In genomic region chr12:31021181-31021580, GRCh38 we compare ENCODE assay signal across 15 cellular contexts. TPM values are rescaled to one million over a fixed set of nuclear protein-coding genes. Genes with fewer than 3 reads are reported as not detected.
A peak's percentile ranks its signal among the peaks of the same experiment; 100 is the strongest.
DNase-seq lines count a peak whose midpoint lies in the region; ATAC-seq and TF ChIP-seq lines count a peak whose summit lies in the region.
"Had no signal": no experiment of that assay in that cellular context is flagged by ENCODE, and none has a peak within 500 bp of the region (broad histone marks: within the 10 kb centered on the region; RNA-seq: fewer than 3 reads in every experiment).

No MANE protein-coding gene starts in this region.

- no peaks in the 10 kb centered on the region for H3K4me1 Mint-ChIP-seq in osteocyte (ENCODE audit: unreplicated experiment)
- H3K4me1 Mint-ChIP-seq: CD4-positive, alpha-beta memory T cell had no signal

- no peak overlapping the region for H3K4me3 ChIP-seq in PC-3 (ENCODE audit: low read length)
- no peak overlapping the region for H3K4me3 ChIP-seq in hepatocyte
- H3K4me3 ChIP-seq in aorta (ENCODE audit: low read length in 2 of 2) = no peak overlapping the region
- no peak overlapping the region for H3K4me3 ChIP-seq in sigmoid colon

- H3K4me2 ChIP-seq in PC-3 (ENCODE audit: low read length) (no peak overlapping the region), hepatocyte (no peak overlapping the region)

- POLR2A ChIA-PET in PC-3 (lab: Charles Lee; ENCODE audit: unreplicated experiment) = interaction anchor here (0.8 kb wide), 1 partner anchor 15 kb away, joined by 4 read pairs; no protein-coding TSS in a partner anchor

- H3K27me3 ChIP-seq in PC-3 (ENCODE audit: low read length) (no peaks in the 10 kb centered on the region), hepatocyte (no peaks in the 10 kb centered on the region), aorta (ENCODE audit: control insufficient read depth in 1 of 2, insufficient read depth in 2 of 2, low read length in 1 of 2) (no peaks in the 10 kb centered on the region), sigmoid colon (no peaks in the 10 kb centered on the region)

- H3K9me3 Mint-ChIP-seq in osteocyte (ENCODE audit: unreplicated experiment) = peaks cover 4% of the 10 kb centered on the region

- H3K36me3 Mint-ChIP-seq in osteocyte (ENCODE audit: unreplicated experiment) = no peaks in the 10 kb centered on the region
- H3K36me3 Mint-ChIP-seq: CD14-positive monocyte; CD4-positive, alpha-beta memory T cell had no signal

- TF ChIP-seq EP300 in sigmoid colon (IDR thresholded peaks at IDR 0.05) = no peak

- ATAC-seq in PC-3 (no peak), aorta (ENCODE audit: low FRiP score) (no peak), GM18861 (IDR thresholded peaks at IDR 0.05; ENCODE audit: unreplicated experiment) (no peak)

- H3K9me3 ChIP-seq in PC-3 (ENCODE audit: low read length) (no peaks in the 10 kb centered on the region), hepatocyte (ENCODE audit: low read depth) (no peaks in the 10 kb centered on the region), aorta (ENCODE audit: control insufficient read depth, low read length) (no peaks in the 10 kb centered on the region), sigmoid colon (no peaks in the 10 kb centered on the region)

- H3F3A ChIP-seq in PC-3 (ENCODE audit: low read length, unreplicated experiment) = no peaks in the 10 kb centered on the region

- no peaks in the 10 kb centered on the region for H3K9me2 ChIP-seq in PC-3 (replicated peaks; ENCODE audit: low read length)
- no peaks in the 10 kb centered on the region for H3K9me2 ChIP-seq in hepatocyte (replicated peaks; ENCODE audit: insufficient read depth)

- H3K9ac ChIP-seq in PC-3 (ENCODE audit: low read length) = 0 out of 2 replicates have a peak overlapping the region, but pooled peaks have one; percentile 0

- H3K4me1 ChIP-seq in PC-3 (ENCODE audit: insufficient read depth, low read length) (peaks cover 34% of the 10 kb centered on the region), hepatocyte (ENCODE audit: insufficient read depth) (no peaks in the 10 kb centered on the region), aorta (ENCODE audit: control insufficient read depth in 1 of 2, insufficient read depth in 2 of 2, low read length in 2 of 2) (no peaks in the 10 kb centered on the region), sigmoid colon (no peaks in the 10 kb centered on the region)

- H3K27ac ChIP-seq in C4-2B (peak overlapping the region; percentile 87), PC-3 (ENCODE audit: low read length) (peak overlapping the region; percentile 89), hepatocyte (peak overlapping the region; percentile 20), aorta (ENCODE audit: low read depth in 1 of 2, low read length in 2 of 2) (no peak overlapping the region), sigmoid colon (no peak overlapping the region)

- intact Hi-C loops in PC-3 (cut with micrococcal nuclease) (no loop called here), aorta (cut with DNase I) (no loop called here), sigmoid colon (cut with DNase I) (no loop called here)

- no peak for TF ChIP-seq POLR2A in sigmoid colon (IDR thresholded peaks at IDR 0.05)

- WGBS in hepatocyte (ENCODE audit: low lambda C conversion rate, missing lambda C conversion rate) = 76% methylated on average over 3 of the region's 3 CpGs
- 81 to 82% methylated on average over 3 of the region's 3 CpGs for WGBS in aorta, 2 donors
- 87 to 88% methylated on average over 3 of the region's 3 CpGs for WGBS in sigmoid colon, 2 donors

- no peak overlapping the region for H2AFZ ChIP-seq in PC-3 (ENCODE audit: low read length)
- no peak overlapping the region for H2AFZ ChIP-seq in hepatocyte

- CTCF ChIA-PET in PC-3 (lab: Charles Lee) = no interaction called here

- H3K27me3 Mint-ChIP-seq in osteocyte (ENCODE audit: unreplicated experiment) = peaks cover 59% of the 10 kb centered on the region

- H3K36me3 ChIP-seq in PC-3 (ENCODE audit: low read depth, low read length) (0 out of 2 replicates have a peak, but pooled peaks cover 3% of the 10 kb centered on the region), hepatocyte (replicated peaks; ENCODE audit: insufficient read depth, low read depth) (no peaks in the 10 kb centered on the region), aorta (ENCODE audit: control insufficient read depth in 1 of 2, insufficient read depth in 2 of 2, low read length in 1 of 2) (no peaks in the 10 kb centered on the region), sigmoid colon (no peaks in the 10 kb centered on the region)

- H3K4me3 Mint-ChIP-seq in osteocyte (ENCODE audit: unreplicated experiment) = no peak overlapping the region
- H3K4me3 Mint-ChIP-seq: CD14-positive monocyte; CD4-positive, alpha-beta memory T cell; H9 had no signal

- H4K20me1 ChIP-seq in PC-3 (ENCODE audit: low read length) = no peaks in the 10 kb centered on the region
- no peaks in the 10 kb centered on the region for H4K20me1 ChIP-seq in hepatocyte (ENCODE audit: insufficient read depth, poor library complexity, severe bottlenecking)

- H3K79me2 ChIP-seq in PC-3 (ENCODE audit: low read length) = no peaks in the 10 kb centered on the region
- no peaks in the 10 kb centered on the region for H3K79me2 ChIP-seq in hepatocyte

- DNase-seq in PC-3 (no peak), hepatocyte (ENCODE audit: low spot score) (no peak), osteocyte (ENCODE audit: extremely low spot score, unreplicated experiment) (peak; percentile 15), aorta (no peak), MV-4-11 (lab: John Stamatoyannopoulos, UW) (no peak), sigmoid colon (no peak)
- DNase-seq: ACHN; Calu3; CD4-positive, alpha-beta memory T cell; DMS79 treated with DMSO at 0.1 percent for 48 hours; GF-D8 had no signal

- BruUV-seq in PC-3 (replicated peaks; lab: Mats Ljungman, UMichigan) = no TSS peak

- H3K27ac Mint-ChIP-seq in osteocyte (ENCODE audit: unreplicated experiment) = no peak overlapping the region
- H3K27ac Mint-ChIP-seq: CD4-positive, alpha-beta memory T cell; H9 had no signal

- no peak for TF ChIP-seq CTCF in C4-2B (conservative IDR thresholded peaks at IDR 0.05)
- TF ChIP-seq CTCF in PC-3 (conservative IDR thresholded peaks at IDR 0.05; ENCODE audit: low read depth, low read length) = no peak
- no peak for TF ChIP-seq CTCF in hepatocyte (IDR thresholded peaks at IDR 0.05; ENCODE audit: poor library complexity)
- no peak for TF ChIP-seq CTCF in osteocyte (IDR thresholded peaks at IDR 0.05)
- TF ChIP-seq CTCF in sigmoid colon (IDR thresholded peaks at IDR 0.05) = no peak

RNA-seq across cellular contexts. Expression of gene DDX11, which starts 52.5 kb away (rescaled TPM):
- total RNA-seq in PC-3 (2014; rRNA removed) (53.8 and 72.2 TPM in 2 replicates), hepatocyte (18.6 and 24.8 TPM in 2 replicates), osteocyte (47.1 and 52.9 TPM in 2 replicates), aorta (10 to 100 TPM; 15.9 to 26.6 TPM), sigmoid colon (10 to 100 TPM in 2 of 4 donors, 1 to 10 TPM in 2; 3.6 to 20.6 (median 11.6) TPM)
- polyA plus RNA-seq in hepatocyte (29.7 and 37.3 TPM in 2 replicates), aorta (10 to 100 TPM in 1 of 2 donors, 1 to 10 TPM in 1; 3.3 to 11.0 TPM), sigmoid colon (10 to 100 TPM in 1 of 3 donors, 1 to 10 TPM in 2; 6.6 to 31.4 (median 6.9) TPM)

Comparison
In these comparisons a context has a peak if more than half of its experiments do, and no peak if none do; other contexts are left out.
1. H3K27ac ChIP-seq: peak in C4-2B (single experiment), PC-3 (single experiment) and hepatocyte (single experiment); none in aorta (0 of 2) and sigmoid colon (0 of 4).